Comparison of ENCODE assay signal across 14 cellular contexts in genomic region chr19:4084547-4084877, GRCh38. TPM values are rescaled to one million over a fixed set of nuclear protein-coding genes. Genes with fewer than 3 reads are reported as not detected.
DNase-seq lines count a peak whose midpoint lies in the region; ATAC-seq and TF ChIP-seq lines count a peak whose summit lies in the region.
"Had no signal": no experiment of that assay in that cellular context is flagged by ENCODE, and none has a peak within 500 bp of the region (broad histone marks: within the 10 kb centered on the region; RNA-seq: fewer than 3 reads in every experiment).

No MANE protein-coding gene starts in this region.

- peak overlapping the region in 2 of 4 donors; percentile 73 to 77 for H3K4me3 Mint-ChIP-seq in CD4-positive, CD25-positive, alpha-beta regulatory T cell
- H3K4me3 Mint-ChIP-seq in IgD-negative memory B cell (peak overlapping the region in 3 of 4 donors; percentile 52 to 79 (median 73)), osteocyte (ENCODE audit: unreplicated experiment) (no peak overlapping the region)
- H3K4me3 Mint-ChIP-seq: GM23338 had no signal

- H3K36me3 ChIP-seq in CD4-positive, CD25-positive, alpha-beta regulatory T cell (ENCODE audit: control insufficient read depth, insufficient read depth, low read length): no peaks in the 10 kb centered on the region
- H3K36me3 ChIP-seq in duodenal mucosa (ENCODE audit: control insufficient read depth in 1 of 2, insufficient read depth in 2 of 2, low read length in 2 of 2): no peaks in the 10 kb centered on the region

- H3K4me3 ChIP-seq in CD4-positive, CD25-positive, alpha-beta regulatory T cell (ENCODE audit: low read depth, low read length): no peak overlapping the region
- peak overlapping the region; percentile 29 to 50 for H3K4me3 ChIP-seq in duodenal mucosa (ENCODE audit: low read depth in 1 of 2, low read length in 2 of 2)
- H3K4me3 ChIP-seq: GM23338 had no signal

- H3K27ac ChIP-seq in CD4-positive, CD25-positive, alpha-beta regulatory T cell (ENCODE audit: insufficient read depth, low read length, poor library complexity, severe bottlenecking): peak overlapping the region; percentile 51
- H3K27ac ChIP-seq in duodenal mucosa (ENCODE audit: low read depth, low read length): peak overlapping the region; percentile 56

- H3K9ac ChIP-seq in duodenal mucosa (ENCODE audit: low read depth in 1 of 2, low read length in 2 of 2): peak overlapping the region in 1 of 2 donors; percentile 43

- H3K27me3 Mint-ChIP-seq in CD4-positive, CD25-positive, alpha-beta regulatory T cell: no peaks in the 10 kb centered on the region
- H3K27me3 Mint-ChIP-seq in IgD-negative memory B cell: no peaks in the 10 kb centered on the region
- no peaks in the 10 kb centered on the region for H3K27me3 Mint-ChIP-seq in osteocyte (ENCODE audit: unreplicated experiment)

- H3K27me3 ChIP-seq in CD4-positive, CD25-positive, alpha-beta regulatory T cell (ENCODE audit: control insufficient read depth, insufficient read depth, low read length): no peaks in the 10 kb centered on the region
- H3K27me3 ChIP-seq in duodenal mucosa (ENCODE audit: control insufficient read depth in 1 of 2, insufficient read depth in 2 of 2, low read length in 2 of 2): no peaks in the 10 kb centered on the region

- H3K9me3 ChIP-seq in CD4-positive, CD25-positive, alpha-beta regulatory T cell (ENCODE audit: control insufficient read depth in 2 of 2, low read length in 2 of 2): no peaks in the 10 kb centered on the region
- H3K9me3 ChIP-seq in duodenal mucosa (ENCODE audit: control insufficient read depth in 1 of 2, low read length in 2 of 2): no peaks in the 10 kb centered on the region

- no peak for TF ChIP-seq CTCF in osteocyte (IDR thresholded peaks at IDR 0.05)

- H3K4me1 ChIP-seq in CD4-positive, CD25-positive, alpha-beta regulatory T cell (ENCODE audit: control insufficient read depth, insufficient read depth, low read length, poor library complexity, severe bottlenecking): peaks cover 47% of the 10 kb centered on the region
- peaks cover 16 to 36% of the 10 kb centered on the region in 2 donors for H3K4me1 ChIP-seq in duodenal mucosa (ENCODE audit: control insufficient read depth in 1 of 2, insufficient read depth in 2 of 2, low read length in 2 of 2)

- peaks cover 6 to 60% (median 8%) of the 10 kb centered on the region in 4 donors for H3K4me1 Mint-ChIP-seq in CD4-positive, CD25-positive, alpha-beta regulatory T cell
- peaks cover 0 to 12% (median 4%) of the 10 kb centered on the region in 3 donors for H3K4me1 Mint-ChIP-seq in IgD-negative memory B cell
- peaks cover 9% of the 10 kb centered on the region for H3K4me1 Mint-ChIP-seq in osteocyte (ENCODE audit: unreplicated experiment)
- H3K4me1 Mint-ChIP-seq: GM23338 had no signal

- H3K9me3 Mint-ChIP-seq in CD4-positive, CD25-positive, alpha-beta regulatory T cell: peaks cover 0 to 1% (median 0%) of the 10 kb centered on the region in 7 donors
- no peaks in the 10 kb centered on the region for H3K9me3 Mint-ChIP-seq in IgD-negative memory B cell
- no peaks in the 10 kb centered on the region for H3K9me3 Mint-ChIP-seq in osteocyte (ENCODE audit: unreplicated experiment)
- H3K9me3 Mint-ChIP-seq: GM23338 had no signal

- ATAC-seq in CD4-positive, CD25-positive, alpha-beta regulatory T cell (ENCODE audit: low read depth in 2 of 2): no peak
- no peak for ATAC-seq in activated CD4-positive, CD25-positive, alpha-beta regulatory T cell treated with anti-CD3 and anti-CD28 coated beads, Interleukin-2, amount 50 U/mL, for 24 hours
- ATAC-seq in HG02623 (IDR thresholded peaks at IDR 0.05; ENCODE audit: unreplicated experiment): no peak

- no peaks in the 10 kb centered on the region for H3K36me3 Mint-ChIP-seq in CD4-positive, CD25-positive, alpha-beta regulatory T cell
- H3K36me3 Mint-ChIP-seq in IgD-negative memory B cell: no peaks in the 10 kb centered on the region
- no peaks in the 10 kb centered on the region for H3K36me3 Mint-ChIP-seq in osteocyte (ENCODE audit: unreplicated experiment)

- H3K27ac Mint-ChIP-seq in CD4-positive, CD25-positive, alpha-beta regulatory T cell: peak overlapping the region; percentile 76 to 95 (median 93)
- H3K27ac Mint-ChIP-seq in IgD-negative memory B cell: peak overlapping the region in 1 of 3 donors; percentile 69
- H3K27ac Mint-ChIP-seq in osteocyte (ENCODE audit: unreplicated experiment): no peak overlapping the region
- H3K27ac Mint-ChIP-seq: GM23338 had no signal

- DNase-seq in CD4-positive, CD25-positive, alpha-beta regulatory T cell: no peak
- DNase-seq in osteocyte (ENCODE audit: extremely low spot score, unreplicated experiment): peak; percentile 81
- no peak for DNase-seq in stimulated activated CD4-positive, alpha-beta T cell treated with anti-CD3 and anti-CD28 coated beads, Interleukin-4, amount 100 ng/mL, for 4 hours
- DNase-seq in EL: no peak
- DNase-seq: activated CD4-positive, alpha-beta T cell treated with anti-CD3 and anti-CD28 coated beads for 1 hour; left ventricle myocardium superior; NCI-H1417 treated with DMSO at 0.1 percent for 48 hours; NCI-H774; stimulated activated CD4-positive, alpha-beta T cell treated with anti-CD3 and anti-CD28 coated beads, Interleukin-2, amount 100 ng/mL, for 48 hours had no signal

RNA-seq across cellular contexts. Expression of gene ZBTB7A, which starts 17.8 kb away (rescaled TPM):
- 50.5 TPM for total RNA-seq in CD4-positive, CD25-positive, alpha-beta regulatory T cell
- polyA plus RNA-seq in CD4-positive, CD25-positive, alpha-beta regulatory T cell: 10 to 100 TPM; 19.6 to 30.4 (median 23.7) TPM
- 75.7 TPM for polyA plus RNA-seq in IgD-negative memory B cell
- total RNA-seq in osteocyte: 29.4 and 30.0 TPM in 2 replicates

RNA-seq across cellular contexts. Expression of gene MAP2K2, which starts 39.4 kb away (rescaled TPM):
- 98.2 TPM for total RNA-seq in CD4-positive, CD25-positive, alpha-beta regulatory T cell
- polyA plus RNA-seq in CD4-positive, CD25-positive, alpha-beta regulatory T cell: 10 to 100 TPM; 38.5 to 70.2 (median 56.6) TPM
- polyA plus RNA-seq in IgD-negative memory B cell: 69.1 TPM
- 174 and 182 TPM in 2 replicates for total RNA-seq in osteocyte
